ENCODE assay signal across 8 cellular contexts in genomic region chr1:38628241-38628640, GRCh38.
"Had no signal": no experiment of that assay in that cellular context is flagged by ENCODE, and none has a peak within 500 bp of the region (broad histone marks: within the 10 kb centered on the region; RNA-seq: fewer than 3 reads in every experiment).

No MANE protein-coding gene starts in this region.

- ATAC-seq: GM12878 had no signal

- FAIRE-seq: G401.6, GM12878, GM12891, GM12892, GM18507, GM19239 had no signal

- H3K4me3 ChIP-seq: GM12878 had no signal

- DNase-seq: GDM1, GF-D8 had no signal
